21 cellular contexts compared by ENCODE assay signal in the genomic region with DNA sequence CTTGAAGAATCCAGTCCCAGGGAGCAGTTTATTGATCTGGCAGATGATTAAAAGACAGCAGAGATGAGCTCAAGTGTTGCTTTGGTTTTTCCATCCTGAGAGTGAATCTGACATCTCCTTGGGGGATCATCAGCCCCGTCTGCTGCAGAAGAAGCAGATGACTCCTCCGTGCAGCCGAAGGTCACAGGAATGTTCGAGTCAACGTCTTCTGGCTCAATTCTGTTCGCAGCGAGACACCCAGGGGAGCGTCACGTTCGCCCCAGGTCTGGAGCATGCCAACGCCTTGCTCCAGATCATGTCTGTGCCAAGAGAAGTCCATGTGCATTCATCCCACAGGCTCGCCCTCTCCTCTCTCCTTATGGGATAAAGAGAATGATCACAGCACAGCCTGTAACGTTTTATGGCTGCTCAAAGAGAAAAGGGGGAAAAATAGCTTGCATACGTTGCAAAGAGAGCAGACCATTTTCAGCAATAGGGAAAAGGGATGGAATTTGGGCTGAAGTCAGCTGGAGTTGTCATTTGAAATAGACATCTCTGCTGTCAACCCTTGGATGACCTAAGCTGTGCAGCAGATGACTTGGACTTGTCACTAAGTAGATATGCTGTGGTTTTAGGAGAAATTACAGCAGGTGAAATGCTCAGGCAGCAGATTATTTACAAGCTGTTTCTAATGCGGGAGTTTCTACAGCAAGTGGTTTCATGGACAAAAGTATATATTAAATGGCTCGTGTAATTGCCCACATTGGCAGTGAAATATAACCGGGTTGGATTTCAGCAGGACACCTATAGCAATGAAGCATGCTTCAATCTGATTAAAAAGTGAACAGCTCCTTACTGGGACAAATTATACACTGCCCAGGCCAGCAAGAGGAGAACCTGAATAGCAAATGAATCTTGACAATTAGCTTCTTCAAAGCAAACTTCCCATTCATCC. TPM values are rescaled to one million over a fixed set of nuclear protein-coding genes. Genes with fewer than 3 reads are reported as not detected.
DNase-seq lines count a peak whose midpoint lies in the region; ATAC-seq and TF ChIP-seq lines count a peak whose summit lies in the region.
"Had no signal": no experiment of that assay in that cellular context is flagged by ENCODE, and none has a peak within 500 bp of the region (broad histone marks: within the 10 kb centered on the region; RNA-seq: fewer than 3 reads in every experiment).

No MANE protein-coding gene starts in this region.

- peak overlapping the region; percentile 87 for H2BK120ac ChIP-seq in mesenchymal stem cell (ENCODE audit: low read depth, low read length)

- no peak overlapping the region for H3K9ac ChIP-seq in mesenchymal stem cell (ENCODE audit: low read length)
- H3K9ac ChIP-seq in subcutaneous abdominal adipose tissue (ENCODE audit: low read length in 5 of 5): no peak overlapping the region

- DNase-seq in NCI-H345 (lab: John Stamatoyannopoulos, UW): peak; percentile 6
- DNase-seq in NCI-H345 treated with DMSO at 0.1 percent for 48 hours (lab: John Stamatoyannopoulos, UW; ENCODE audit: unreplicated experiment): no peak
- peak; percentile 48 for DNase-seq in RPMI7951 (ENCODE audit: low read depth)
- peak; percentile 47 for DNase-seq in mesenchymal stem cell
- no peak for DNase-seq in ovary
- no peak for DNase-seq in KBM-7
- DNase-seq: ACHN; activated CD4-positive, alpha-beta T cell treated with anti-CD3 and anti-CD28 coated beads, Interleukin-2, amount 50 U/mL, for 4 hours; activated naive CD4-positive, alpha-beta T cell; activated T-cell treated with anti-CD3 and anti-CD28 coated beads for 4 hours; aorta; CD8-positive, alpha-beta T cell; DMS79 treated with DMSO at 0.1 percent for 48 hours; NK-92 treated with Interleukin-12 subunit alpha and Interleukin-12 subunit beta, amount 100 ng/mL, for 24 hours; stimulated activated naive CD8-positive, alpha-beta T cell treated with anti-CD3 and anti-CD28 coated beads, Interleukin-15, Interleukin-2, amounts not matched to agents 100 U/mL and 50 U/mL, for 24 hours; upper lobe of left lung had no signal

- H2AFZ ChIP-seq in mesenchymal stem cell (ENCODE audit: low read depth, low read length): no peak overlapping the region

- no peak overlapping the region for H2AK5ac ChIP-seq in mesenchymal stem cell (ENCODE audit: low read length, severe bottlenecking)

- no peak overlapping the region for H2BK5ac ChIP-seq in mesenchymal stem cell (ENCODE audit: low read depth, low read length, poor library complexity, severe bottlenecking)

- H3K9me3 ChIP-seq in mesenchymal stem cell (ENCODE audit: control insufficient read depth, low read length) (no peaks in the 10 kb centered on the region), subcutaneous abdominal adipose tissue (ENCODE audit: control insufficient read depth in 5 of 5, low read length in 5 of 5) (no peaks in the 10 kb centered on the region), ovary (no peaks in the 10 kb centered on the region)
- H3K9me3 ChIP-seq: right atrium auricular region, upper lobe of left lung had no signal

- no peak for TF ChIP-seq EP300 in ovary (IDR thresholded peaks at IDR 0.05)

- 52% methylated on average over 17 of the region's 17 CpGs for WGBS in mesenchymal stem cell
- WGBS in ovary, 3 donors: 67 to 80% (median 76%) methylated on average over 17 of the region's 17 CpGs

- peak overlapping the region; percentile 67 to 90 for H3K18ac ChIP-seq in mesenchymal stem cell (ENCODE audit: low read depth in 1 of 2, low read length in 2 of 2)

- no peak for ATAC-seq in GM18505 (IDR thresholded peaks at IDR 0.05; ENCODE audit: unreplicated experiment)
- ATAC-seq: CD8-positive, alpha-beta T cell; GM23338; stimulated activated naive CD8-positive, alpha-beta T cell treated with anti-CD3 and anti-CD28 coated beads, Interleukin-15, Interleukin-2, amounts not matched to agents 100 U/mL and 50 U/mL, for 24 hours had no signal

- H2BK12ac ChIP-seq in mesenchymal stem cell (ENCODE audit: low read length in 2 of 2): peak overlapping the region; percentile 38 to 98

- no peak overlapping the region for H3K23ac ChIP-seq in mesenchymal stem cell (ENCODE audit: low read length in 2 of 2)

- H3K4me3 ChIP-seq in mesenchymal stem cell (ENCODE audit: insufficient read depth in 1 of 2, low read depth in 1 of 2, low read length in 2 of 2): peak overlapping the region in 1 of 2 experiments; percentile 63
- peak overlapping the region in 3 of 5 donors; percentile 2 to 29 (median 27) for H3K4me3 ChIP-seq in subcutaneous abdominal adipose tissue (ENCODE audit: low read depth in 1 of 5, low read length in 5 of 5)
- no peak overlapping the region for H3K4me3 ChIP-seq in ovary
- H3K4me3 ChIP-seq: GM23338, right atrium auricular region, upper lobe of left lung had no signal

- in situ Hi-C loops in KBM-7 (cut with MboI; ENCODE audit: low pct_unique_long_range_greater_than_20kb, low sequenced_read_pairs): no loop called here

- peak overlapping the region; percentile 57 for H2BK15ac ChIP-seq in mesenchymal stem cell (ENCODE audit: low read depth, poor library complexity, severe bottlenecking)

- H3K79me1 ChIP-seq in mesenchymal stem cell (replicated peaks; ENCODE audit: low read length, poor library complexity, severe bottlenecking): no peaks in the 10 kb centered on the region

- peak overlapping the region in 1 of 2 experiments; percentile 5 for H3K14ac ChIP-seq in mesenchymal stem cell (ENCODE audit: low read length in 2 of 2)

- no peak for TF ChIP-seq POLR2A in ovary (IDR thresholded peaks at IDR 0.05)
- no peak for TF ChIP-seq POLR2A in GM18505 (IDR thresholded peaks at IDR 0.05; ENCODE audit: borderline replicate concordance, extremely low read depth, insufficient read depth, insufficient read length)

- intact Hi-C loops in ovary (cut with DNase I): no loop called here

- TF ChIP-seq CTCF in ovary (IDR thresholded peaks at IDR 0.05): no peak

- H3K36me3 ChIP-seq in mesenchymal stem cell (ENCODE audit: control insufficient read depth in 1 of 2, insufficient read depth in 2 of 2, low read depth in 1 of 2, low read length in 2 of 2): no peaks in the 10 kb centered on the region
- H3K36me3 ChIP-seq in subcutaneous abdominal adipose tissue (ENCODE audit: control insufficient read depth in 5 of 5, insufficient read depth in 5 of 5, low read length in 5 of 5): no peaks in the 10 kb centered on the region
- no peaks in the 10 kb centered on the region for H3K36me3 ChIP-seq in ovary
- H3K36me3 ChIP-seq: right atrium auricular region, upper lobe of left lung had no signal

- H3K4me1 ChIP-seq in mesenchymal stem cell (ENCODE audit: control insufficient read depth, insufficient read depth, low read depth, low read length): peaks cover 9% of the 10 kb centered on the region
- H3K4me1 ChIP-seq in subcutaneous abdominal adipose tissue (ENCODE audit: control insufficient read depth in 5 of 5, insufficient read depth in 5 of 5, low read length in 5 of 5): peaks cover 5 to 36% (median 27%) of the 10 kb centered on the region in 5 donors
- H3K4me1 ChIP-seq in ovary (ENCODE audit: insufficient read depth): peaks cover 20% of the 10 kb centered on the region
- H3K4me1 ChIP-seq: upper lobe of left lung had no signal

- H3K4ac ChIP-seq in mesenchymal stem cell (ENCODE audit: low read depth in 1 of 2, low read length in 2 of 2): peak overlapping the region; percentile 61 to 71

- H3K4me2 ChIP-seq in mesenchymal stem cell (ENCODE audit: low read length, poor library complexity, severe bottlenecking): no peak overlapping the region
- H3K4me2 ChIP-seq: GM23338 had no signal

- peak overlapping the region; percentile 99 for H4K91ac ChIP-seq in mesenchymal stem cell (ENCODE audit: low read length)

- H3K27ac ChIP-seq in mesenchymal stem cell (ENCODE audit: low read length, poor library complexity, severe bottlenecking) (no peak overlapping the region), subcutaneous abdominal adipose tissue (ENCODE audit: low read depth, low read length) (no peak overlapping the region), ovary (no peak overlapping the region)
- H3K27ac ChIP-seq: HL-60, right atrium auricular region, upper lobe of left lung had no signal

- H3K27me3 ChIP-seq in mesenchymal stem cell (ENCODE audit: control insufficient read depth in 1 of 2, insufficient read depth in 1 of 2, low read length in 2 of 2) (peaks cover 26 to 33% of the 10 kb centered on the region in 2 experiments), subcutaneous abdominal adipose tissue (ENCODE audit: control insufficient read depth in 5 of 5, insufficient read depth in 4 of 5, low read length in 5 of 5) (peaks cover 0 to 3% (median 0%) of the 10 kb centered on the region in 5 donors), ovary (no peaks in the 10 kb centered on the region)
- H3K27me3 ChIP-seq: right atrium auricular region, upper lobe of left lung had no signal

- peak overlapping the region; percentile 79 for H4K8ac ChIP-seq in mesenchymal stem cell (ENCODE audit: low read length)

RNA-seq across cellular contexts. Expression of a gene that starts 35.5 kb away (rescaled TPM):
- total RNA-seq in RPMI7951 (2014; rRNA removed; shearing (Covaris generic)): not detected in 2 replicates
- not detected for polyA plus RNA-seq in mesenchymal stem cell (2013, experiment 1 of 2)
- polyA plus RNA-seq in mesenchymal stem cell (2013, experiment 2 of 2): not detected
- not detected for total RNA-seq in ovary
- not detected for polyA plus RNA-seq in ovary
- total RNA-seq: aorta; CD8-positive, alpha-beta T cell; GM23338; right atrium auricular region; upper lobe of left lung had no signal
- polyA plus RNA-seq: aorta, GM23338 had no signal

Comparison
In these comparisons a context has a peak if more than half of its experiments do, and no peak if none do; other contexts are left out.
1. DNase-seq: peak in NCI-H345 (single experiment), RPMI7951 (single experiment) and mesenchymal stem cell (single experiment); none in NCI-H345 treated with DMSO at 0.1 percent for 48 hours (single experiment), ovary (0 of 5) and KBM-7 (single experiment).